ENCODE assay signal across 8 cellular contexts in genomic region chr17:80992948-80993624, GRCh38. TPM values are rescaled to one million over a fixed set of nuclear protein-coding genes. Genes with fewer than 3 reads are reported as not detected.
DNase-seq lines count a peak whose midpoint lies in the region; ATAC-seq, FAIRE-seq and TF ChIP-seq lines count a peak whose summit lies in the region.

No MANE protein-coding gene starts in this region.

- CTCF ChIA-PET in RWPE1 (lab: Yijun Ruan, JAX): no interaction called here

- H3K27ac ChIP-seq in RWPE1: peak overlapping the region; percentile 78

- TF ChIP-seq CTCF in RWPE1 (conservative IDR thresholded peaks at IDR 0.05; ENCODE audit: low read depth) (no peak), fibroblast of pulmonary artery (IDR thresholded peaks at IDR 0.05; ENCODE audit: low read length, missing control alignments) (no peak)

- POLR2A ChIA-PET in RWPE1 (lab: Yijun Ruan, JAX; ENCODE audit: low non-redundant PET): no interaction called here

- H3K4me3 ChIP-seq in fibroblast of pulmonary artery (replicated peaks; ENCODE audit: low read depth, low read length): peak overlapping the region; percentile 64
- peak overlapping the region; percentile 72 for H3K4me3 ChIP-seq in skeletal muscle cell (ENCODE audit: low read depth, low read length)

- peak; percentile 32 for DNase-seq in GM12892 (ENCODE audit: insufficient read length)
- no peak for DNase-seq in RWPE1 (ENCODE audit: low spot score)
- DNase-seq in fibroblast of pulmonary artery (ENCODE audit: low read depth): no peak
- no peak for DNase-seq in skeletal muscle cell (ENCODE audit: low read depth)
- no peak for DNase-seq in H4 (ENCODE audit: low spot score)
- DNase-seq in stimulated activated CD4-positive, alpha-beta T cell treated with anti-CD3 and anti-CD28 coated beads, Interleukin-4, amount 100 ng/mL, for 4 hours: no peak

- FAIRE-seq in GM12892 (lab: Jason Lieb, UNC): no peak

- TF ChIP-seq POLR2A in GM12892 (IDR thresholded peaks at IDR 0.05; ENCODE audit: low read depth, low read length): no peak

- ATAC-seq in GM19351 (IDR thresholded peaks at IDR 0.05; ENCODE audit: unreplicated experiment) (no peak), HG02623 (IDR thresholded peaks at IDR 0.05; ENCODE audit: unreplicated experiment) (no peak)

RNA-seq across cellular contexts. Expression of gene CHMP6, which starts 1.4 kb away (rescaled TPM):
- polyA plus RNA-seq in GM12892 (2012; ENCODE audit: missing spikeins): 11.9 TPM
- 19.7 and 21.4 TPM in 2 replicates for total RNA-seq in H4 (2014; rRNA removed; shearing (Covaris generic))

RNA-seq across cellular contexts. Expression of gene BAIAP2, which starts 41.9 kb away (rescaled TPM):
- 1.5 TPM for polyA plus RNA-seq in GM12892 (2012; ENCODE audit: missing spikeins)
- 42.4 and 47.7 TPM in 2 replicates for total RNA-seq in H4 (2014; rRNA removed; shearing (Covaris generic))
